In genomic region chr3:184133840-184134745, GRCh38 we compare ENCODE assay signal across 8 cellular contexts. TPM values are rescaled to one million over a fixed set of nuclear protein-coding genes. Genes with fewer than 3 reads are reported as not detected.
DNase-seq lines count a peak whose midpoint lies in the region; ATAC-seq and TF ChIP-seq lines count a peak whose summit lies in the region.

No MANE protein-coding gene starts in this region.

- TF ChIP-seq CTCF in GM06990 (IDR thresholded peaks at IDR 0.05; ENCODE audit: insufficient read depth, low read length, poor library complexity, severe bottlenecking), result no peak

- no peaks in the 10 kb centered on the region for H3K9me3 ChIP-seq in esophagus (ENCODE audit: control insufficient read depth in 2 of 2, insufficient read depth in 1 of 2, low read depth in 1 of 2, low read length in 1 of 2)

- H3K4me3 ChIP-seq in GM06990 (replicated peaks; ENCODE audit: low read depth, low read length) (peak overlapping the region; percentile 100), esophagus (ENCODE audit: low read depth in 1 of 2, low read length in 2 of 2) (peak overlapping the region; percentile 74 to 93)

- ATAC-seq in stimulated activated naive CD8-positive, alpha-beta T cell treated with anti-CD3 and anti-CD28 coated beads, Interleukin-15, Interleukin-2, amounts not matched to agents 100 U/mL and 50 U/mL, for 24 hours, result peak; percentile 37
- no peak for ATAC-seq in GM18519 (IDR thresholded peaks at IDR 0.05; ENCODE audit: low FRiP score, unreplicated experiment)

- WGBS in esophagus, 2 donors, result 1% methylated on average over 32 to 37 of the region's 37 CpGs

- H3K36me3 ChIP-seq in GM06990 (ENCODE audit: control insufficient read depth, insufficient read depth, low read length) (no peaks in the 10 kb centered on the region), esophagus (ENCODE audit: control insufficient read depth in 2 of 2, insufficient read depth in 2 of 2, low read length in 1 of 2) (peaks cover 0 to 4% of the 10 kb centered on the region in 2 donors)

- peak overlapping the region; percentile 93 to 95 for H3K27ac ChIP-seq in esophagus (ENCODE audit: low read depth in 2 of 2, low read length in 1 of 2)

- DNase-seq in GM06990 (ENCODE audit: extremely low read depth, insufficient read length) (peak; percentile 73), HT1080 (ENCODE audit: low read depth) (peak; percentile 92), NOMO-1 (lab: John Stamatoyannopoulos, UW; ENCODE audit: unreplicated experiment in 2 of 2) (peak; percentile 58 to 80), activated T-cell treated with anti-CD3 and anti-CD28 coated beads for 48 hours (ENCODE audit: low read depth) (peak; percentile 55), middle frontal gyrus (ENCODE audit: extremely low spot score, low spot score) (peak; percentile 81)
- peak; percentile 75 for DNase-seq in stimulated activated naive CD8-positive, alpha-beta T cell treated with anti-CD3 and anti-CD28 coated beads, Interleukin-15, Interleukin-2, amounts not matched to agents 100 U/mL and 50 U/mL, for 24 hours

- H3K4me1 ChIP-seq in esophagus (ENCODE audit: control insufficient read depth in 2 of 2, insufficient read depth in 2 of 2, low read length in 1 of 2), result no peaks in the 10 kb centered on the region

- H3K27me3 ChIP-seq in GM06990 (replicated peaks; ENCODE audit: control insufficient read depth, insufficient read depth, low read length) (no peaks in the 10 kb centered on the region), esophagus (ENCODE audit: control insufficient read depth in 1 of 2, insufficient read depth in 2 of 2, low read length in 2 of 2) (no peaks in the 10 kb centered on the region)

RNA-seq across cellular contexts. Expression of gene EIF2B5, which starts 1.1 kb away (rescaled TPM):
- 85.0 and 88.4 TPM in 2 replicates for total RNA-seq in HT1080 (2014; rRNA removed; shearing (Covaris generic))
- polyA plus RNA-seq in HT1080 (2015; cell fraction: cytosol; rRNA removed), result 64.7 and 65.7 TPM in 2 replicates
- polyA plus RNA-seq in HT1080 (2015; cell fraction: nucleus; rRNA removed), result 143 and 152 TPM in 2 replicates
- polyA plus RNA-seq in esophagus, result 10 to 100 TPM; 31.0 to 37.7 TPM

RNA-seq across cellular contexts. Expression of gene DVL3, which starts 21.1 kb away (rescaled TPM):
- total RNA-seq in HT1080 (2014; rRNA removed; shearing (Covaris generic)), result 38.6 and 46.8 TPM in 2 replicates
- 35.6 and 40.9 TPM in 2 replicates for polyA plus RNA-seq in HT1080 (2015; cell fraction: cytosol; rRNA removed)
- polyA plus RNA-seq in HT1080 (2015; cell fraction: nucleus; rRNA removed), result 121 TPM in 2 replicates
- polyA plus RNA-seq in esophagus, result 10 to 100 TPM; 27.2 to 31.6 TPM

RNA-seq across cellular contexts. Expression of gene HTR3E, which starts 37.2 kb away (rescaled TPM):
- total RNA-seq in HT1080 (2014; rRNA removed; shearing (Covaris generic)), result not detected in 2 replicates
- polyA plus RNA-seq in HT1080 (2015; cell fraction: cytosol; rRNA removed), result not detected in 2 replicates
- polyA plus RNA-seq in HT1080 (2015; cell fraction: nucleus; rRNA removed), result not detected in 2 replicates
- polyA plus RNA-seq in esophagus, result not detected

RNA-seq across cellular contexts. Expression of gene AP2M1, which starts 40.6 kb away (rescaled TPM):
- total RNA-seq in HT1080 (2014; rRNA removed; shearing (Covaris generic)), result 840 and 907 TPM in 2 replicates
- polyA plus RNA-seq in HT1080 (2015; cell fraction: cytosol; rRNA removed), result 814 and 918 TPM in 2 replicates
- 836 and 874 TPM in 2 replicates for polyA plus RNA-seq in HT1080 (2015; cell fraction: nucleus; rRNA removed)
- 100 to 1,000 TPM in 1 of 2 donors, 10 to 100 TPM in 1; 94.2 to 210 TPM for polyA plus RNA-seq in esophagus

RNA-seq across cellular contexts. Expression of gene ABCF3, which starts 51.9 kb away (rescaled TPM):
- total RNA-seq in HT1080 (2014; rRNA removed; shearing (Covaris generic)), result 49.1 and 72.9 TPM in 2 replicates
- polyA plus RNA-seq in HT1080 (2015; cell fraction: cytosol; rRNA removed), result 30.7 and 33.0 TPM in 2 replicates
- polyA plus RNA-seq in HT1080 (2015; cell fraction: nucleus; rRNA removed), result 146 and 166 TPM in 2 replicates
- 10 to 100 TPM; 42.3 to 42.4 TPM for polyA plus RNA-seq in esophagus
